In the genomic region with DNA sequence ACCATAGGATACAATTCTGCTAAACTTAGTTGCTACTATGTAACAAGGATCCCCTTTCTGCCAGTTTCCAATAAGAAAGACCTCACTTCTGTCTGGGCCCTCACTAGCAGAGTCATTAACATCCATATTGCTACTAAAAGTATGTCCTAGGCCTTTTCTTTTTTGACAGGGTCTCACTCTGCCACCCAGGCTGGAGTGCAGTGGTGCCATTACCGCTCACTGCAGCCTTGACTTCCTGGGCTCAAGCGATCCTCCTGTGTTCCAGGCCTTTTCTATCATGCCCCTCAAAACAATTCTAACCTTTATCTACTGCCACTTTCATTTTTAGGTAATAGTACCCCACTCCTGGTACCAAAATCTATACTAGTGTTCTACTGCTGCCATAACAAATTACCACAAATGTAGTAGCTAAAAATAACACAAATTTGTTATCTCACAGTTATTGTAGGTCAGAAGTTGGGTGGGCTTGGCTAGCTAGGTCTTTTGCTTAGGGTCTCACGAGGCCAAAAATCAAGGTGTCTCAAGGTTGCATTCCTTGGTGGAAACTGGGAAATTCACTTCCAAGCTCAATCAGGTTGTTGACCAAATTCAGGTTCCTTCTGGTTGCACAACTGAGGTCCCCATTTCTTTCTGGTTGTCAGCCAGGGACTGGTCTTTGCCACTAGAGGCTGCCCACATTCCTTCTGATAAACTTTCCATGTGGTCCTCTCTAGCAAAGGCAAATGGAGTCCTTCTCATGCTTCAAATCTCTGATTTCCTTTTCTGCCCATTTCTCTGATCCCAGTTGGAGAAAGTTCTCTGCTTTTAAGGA, we compare ENCODE assay signal across 11 cellular contexts. TPM values are rescaled to one million over a fixed set of nuclear protein-coding genes. Genes with fewer than 3 reads are reported as not detected.
DNase-seq lines count a peak whose midpoint lies in the region; ATAC-seq and TF ChIP-seq lines count a peak whose summit lies in the region.
"Had no signal": no experiment of that assay in that cellular context is flagged by ENCODE, and none has a peak within 500 bp of the region (broad histone marks: within the 10 kb centered on the region; RNA-seq: fewer than 3 reads in every experiment).

No MANE protein-coding gene starts in this region.

- H3K4me1 ChIP-seq in DND-41 (ENCODE audit: insufficient read depth, low read length) (peaks cover 55% of the 10 kb centered on the region), Loucy (ENCODE audit: insufficient read depth, low read length, poor library complexity, severe bottlenecking) (peaks cover 76% of the 10 kb centered on the region), mammary epithelial cell (ENCODE audit: insufficient read depth, low read length) (peaks cover 31% of the 10 kb centered on the region), osteoblast (ENCODE audit: insufficient read depth, low read length) (peaks cover 39% of the 10 kb centered on the region)
- H3K4me1 ChIP-seq: BE2C had no signal

- no peak for ATAC-seq in DND-41 (ENCODE audit: insufficient read depth, low read depth)

- TF ChIP-seq CTCF in DND-41 (IDR thresholded peaks at IDR 0.05; ENCODE audit: borderline replicate concordance, extremely low read depth, low read length, poor library complexity, severe bottlenecking) (peak; percentile 18), Loucy (conservative IDR thresholded peaks at IDR 0.05; ENCODE audit: low read length) (peak; percentile 52), mammary epithelial cell (conservative IDR thresholded peaks at IDR 0.05 in 1 of 2, IDR thresholded peaks at IDR 0.05 in 1 of 2; ENCODE audit: extremely low read depth in 1 of 2, insufficient read depth in 1 of 2, low read depth in 1 of 2, low read length in 2 of 2) (peak in 1 of 2 donors; percentile 15), osteoblast (IDR thresholded peaks at IDR 0.05; ENCODE audit: extremely low read depth, low read depth, low read length) (no peak), foreskin fibroblast (IDR thresholded peaks at IDR 0.05; ENCODE audit: low read depth, low read length) (no peak)

- H3K27ac ChIP-seq in DND-41 (ENCODE audit: low read length) (no peak overlapping the region), mammary epithelial cell (ENCODE audit: insufficient read depth, low read depth, low read length) (no peak overlapping the region), osteoblast (ENCODE audit: low read depth, low read length) (peak overlapping the region; percentile 40)
- H3K27ac ChIP-seq: ovary had no signal

- no peak overlapping the region for H3K9ac ChIP-seq in DND-41 (ENCODE audit: low read depth, low read length)
- no peak overlapping the region for H3K9ac ChIP-seq in Loucy (ENCODE audit: low read depth, low read length, poor library complexity, severe bottlenecking)
- H3K9ac ChIP-seq in mammary epithelial cell (ENCODE audit: insufficient read depth, low read length) = no peak overlapping the region
- H3K9ac ChIP-seq: SK-N-SH had no signal

- H3K9me2 ChIP-seq in Loucy (replicated peaks; ENCODE audit: low read depth, low read length) = no peaks in the 10 kb centered on the region
- H3K9me2 ChIP-seq: SK-N-SH had no signal

- CTCF ChIA-PET in mammary epithelial cell (lab: Charles Lee; ENCODE audit: low non-redundant PET) = no interaction called here

- H3K27me3 ChIP-seq in DND-41 (ENCODE audit: insufficient read depth, low read length, poor library complexity) (no peaks in the 10 kb centered on the region), Loucy (ENCODE audit: insufficient read depth, low read length, poor library complexity, severe bottlenecking) (peaks cover 9% of the 10 kb centered on the region), mammary epithelial cell (ENCODE audit: insufficient read depth, low read length) (no peaks in the 10 kb centered on the region), osteoblast (ENCODE audit: insufficient read depth, low read length) (no peaks in the 10 kb centered on the region)
- H3K27me3 ChIP-seq: BE2C, ovary had no signal

- 100% methylated on average over 3 of the region's 3 CpGs for WGBS in mammary epithelial cell (ENCODE audit: low coverage, missing lambda C conversion rate)

- in situ Hi-C loops in mammary epithelial cell (cut with MboI; ENCODE audit: low sequenced_read_pairs in 2 of 2) = no loop called here

- dilution Hi-C loops in mammary epithelial cell (cut with HindIII; ENCODE audit: low sequenced_read_pairs) = no loop called here

- no peak for DNase-seq in DND-41
- no peak for DNase-seq in mammary epithelial cell
- no peak for DNase-seq in osteoblast (ENCODE audit: insufficient read length, low spot score, missing footprints)
- no peak for DNase-seq in SHP77 (lab: John Stamatoyannopoulos, UW)
- no peak for DNase-seq in ureter (ENCODE audit: low spot score)
- no peak for DNase-seq in foreskin fibroblast
- no peak for DNase-seq in NOMO-1 treated with DMSO at 0.1 percent for 48 hours (lab: John Stamatoyannopoulos, UW; ENCODE audit: unreplicated experiment)
- DNase-seq: BE2C, SK-N-SH had no signal

- peaks cover 79% of the 10 kb centered on the region for H3K79me2 ChIP-seq in DND-41 (ENCODE audit: insufficient read depth, low read length)
- peaks cover 79% of the 10 kb centered on the region for H3K79me2 ChIP-seq in Loucy (ENCODE audit: insufficient read depth, low read length)
- peaks cover 80% of the 10 kb centered on the region for H3K79me2 ChIP-seq in mammary epithelial cell (ENCODE audit: insufficient read depth, low read length)
- peaks cover 79% of the 10 kb centered on the region for H3K79me2 ChIP-seq in osteoblast (ENCODE audit: insufficient read depth, low read length)

- peaks cover 18% of the 10 kb centered on the region for H3K36me3 ChIP-seq in DND-41 (ENCODE audit: insufficient read depth, low read length)
- H3K36me3 ChIP-seq in Loucy (ENCODE audit: insufficient read depth, low read length) = no peaks in the 10 kb centered on the region
- no peaks in the 10 kb centered on the region for H3K36me3 ChIP-seq in mammary epithelial cell (ENCODE audit: insufficient read depth, low read length)
- peaks cover 4% of the 10 kb centered on the region for H3K36me3 ChIP-seq in osteoblast (ENCODE audit: insufficient read depth, low read length)
- H3K36me3 ChIP-seq: ovary had no signal

- H3K4me2 ChIP-seq in DND-41 (ENCODE audit: insufficient read depth, low read length) = peak overlapping the region; percentile 71; the same call in 1 of the 2 replicates
- H3K4me2 ChIP-seq in Loucy (ENCODE audit: low read depth, low read length, poor library complexity, severe bottlenecking) = peak overlapping the region; percentile 93
- H3K4me2 ChIP-seq in mammary epithelial cell (ENCODE audit: insufficient read depth, low read depth, low read length) = peak overlapping the region; percentile 4
- H3K4me2 ChIP-seq in osteoblast (ENCODE audit: insufficient read depth, low read length) = peak overlapping the region; percentile 58
- H3K4me2 ChIP-seq: SK-N-SH had no signal

- H3K9me3 ChIP-seq in DND-41 (ENCODE audit: insufficient read depth, low read length, severe bottlenecking) = peaks cover 4% of the 10 kb centered on the region
- no peaks in the 10 kb centered on the region for H3K9me3 ChIP-seq in Loucy (ENCODE audit: insufficient read depth, low read depth, low read length)
- peaks cover 7% of the 10 kb centered on the region for H3K9me3 ChIP-seq in mammary epithelial cell (replicated peaks; ENCODE audit: insufficient read depth, low read length)
- H3K9me3 ChIP-seq in osteoblast (ENCODE audit: low read depth, low read length) = no peaks in the 10 kb centered on the region
- H3K9me3 ChIP-seq: BE2C, ovary, SK-N-SH had no signal

- peak overlapping the region in 1 of 2 experiments; percentile 23; a peak in 1 of 4 replicates for H3K4me3 ChIP-seq in DND-41 (ENCODE audit: low read depth in 1 of 2, low read length in 2 of 2)
- peak overlapping the region; percentile 87 for H3K4me3 ChIP-seq in Loucy (ENCODE audit: low read length, poor library complexity, severe bottlenecking)
- H3K4me3 ChIP-seq in mammary epithelial cell (replicated peaks in 1 of 3; ENCODE audit: insufficient read depth in 1 of 3, low read depth in 2 of 3, low read length in 3 of 3) = no peak overlapping the region
- H3K4me3 ChIP-seq in osteoblast (ENCODE audit: insufficient read depth, low read length) = no peak overlapping the region
- H3K4me3 ChIP-seq in foreskin fibroblast (ENCODE audit: low read depth in 1 of 2, low read length in 2 of 2) = no peak overlapping the region
- H3K4me3 ChIP-seq: ovary had no signal

- H2AFZ ChIP-seq in DND-41 (ENCODE audit: low read depth, low read length) = no peak overlapping the region
- no peak overlapping the region for H2AFZ ChIP-seq in Loucy (ENCODE audit: low read length)
- H2AFZ ChIP-seq in mammary epithelial cell (ENCODE audit: low read depth, low read length) = no peak overlapping the region
- no peak overlapping the region for H2AFZ ChIP-seq in osteoblast (ENCODE audit: low read length)

- BruUV-seq in mammary epithelial cell (replicated peaks; lab: Mats Ljungman, UMichigan) = no TSS peak

- intact Hi-C loops in mammary epithelial cell (cut with micrococcal nuclease) = loop anchor here (5.0 kb wide), 1 partner anchor 112 kb away; a partner anchor contains a TSS

- H4K20me1 ChIP-seq in DND-41 (ENCODE audit: insufficient read depth, low read length) = peaks cover 65% of the 10 kb centered on the region
- H4K20me1 ChIP-seq in Loucy (ENCODE audit: insufficient read depth, low read length, poor library complexity, severe bottlenecking) = peaks cover 75% of the 10 kb centered on the region
- H4K20me1 ChIP-seq in mammary epithelial cell (ENCODE audit: insufficient read depth, low read length) = peaks cover 5% of the 10 kb centered on the region
- peaks cover 66% of the 10 kb centered on the region for H4K20me1 ChIP-seq in osteoblast (ENCODE audit: insufficient read depth, low read length)

- H3F3A ChIP-seq in Loucy (ENCODE audit: low read depth) = no peaks in the 10 kb centered on the region

RNA-seq across cellular contexts. Expression of a gene that starts 3.0 kb away (rescaled TPM):
- 100 to 1,000 TPM; 153 to 183 TPM for total RNA-seq in mammary epithelial cell
- 94.6 TPM for polyA plus RNA-seq in mammary epithelial cell
- 154 TPM for polyA minus RNA-seq in mammary epithelial cell
- 82.9 and 90.5 TPM in 2 replicates for total RNA-seq in osteoblast
- 160 TPM for total RNA-seq in ureter

Comparison
In these comparisons a context has a peak if more than half of its experiments do, and no peak if none do; other contexts are left out.
1. H3K4me2 ChIP-seq: peak in every context shown above with its lines; median percentile 93 in Loucy; 71 in DND-41; 58 in osteoblast; 4 in mammary epithelial cell.
2. CTCF ChIP-seq: peak in DND-41 (single experiment) and Loucy (single experiment); none in osteoblast (single experiment) and foreskin fibroblast (single experiment).